Comparison of ENCODE assay signal across 8 cellular contexts in the genomic region with DNA sequence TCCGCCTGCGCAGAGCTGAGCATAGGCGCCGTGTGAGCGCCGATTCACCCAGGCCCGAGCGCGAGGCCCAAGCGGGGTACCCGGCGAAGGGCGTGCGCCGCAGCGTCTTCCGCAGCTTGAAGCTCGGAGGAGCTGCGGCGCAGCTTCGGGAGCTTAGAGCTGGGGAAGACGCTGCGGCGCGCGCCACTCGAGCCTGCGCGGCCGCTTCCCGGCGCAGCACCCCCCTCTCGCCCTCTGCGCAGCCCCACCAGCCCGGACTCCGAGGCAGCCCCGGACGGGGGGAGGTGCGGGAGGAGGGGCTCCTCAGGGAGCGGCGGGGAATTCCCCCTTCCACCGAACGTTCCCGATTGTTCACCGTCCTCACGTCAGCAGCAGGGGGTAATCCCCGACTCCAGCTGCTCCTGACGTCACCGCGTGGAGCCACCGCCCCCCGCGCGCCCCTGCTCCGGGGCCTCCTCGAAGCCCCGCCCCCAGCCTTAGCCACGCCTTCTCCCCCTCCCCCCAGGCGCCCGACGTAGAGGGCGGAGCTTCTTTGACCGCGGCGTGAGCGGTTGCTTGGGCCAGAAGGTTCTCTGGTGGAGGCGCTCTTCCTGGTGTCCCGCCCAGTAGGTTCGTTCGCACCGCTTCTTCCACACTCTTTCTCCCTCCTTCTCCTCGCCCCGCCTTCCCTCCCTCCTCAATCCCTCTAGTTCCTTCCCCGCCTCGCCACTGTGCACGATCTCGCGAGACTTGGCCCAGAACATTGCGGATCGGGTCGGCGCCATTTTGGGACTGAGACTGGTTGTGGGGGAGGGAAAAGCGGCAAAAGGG. TPM values are rescaled to one million over a fixed set of nuclear protein-coding genes. Genes with fewer than 3 reads are reported as not detected.
DNase-seq lines count a peak whose midpoint lies in the region; ATAC-seq and TF ChIP-seq lines count a peak whose summit lies in the region.

A gene with protein sequence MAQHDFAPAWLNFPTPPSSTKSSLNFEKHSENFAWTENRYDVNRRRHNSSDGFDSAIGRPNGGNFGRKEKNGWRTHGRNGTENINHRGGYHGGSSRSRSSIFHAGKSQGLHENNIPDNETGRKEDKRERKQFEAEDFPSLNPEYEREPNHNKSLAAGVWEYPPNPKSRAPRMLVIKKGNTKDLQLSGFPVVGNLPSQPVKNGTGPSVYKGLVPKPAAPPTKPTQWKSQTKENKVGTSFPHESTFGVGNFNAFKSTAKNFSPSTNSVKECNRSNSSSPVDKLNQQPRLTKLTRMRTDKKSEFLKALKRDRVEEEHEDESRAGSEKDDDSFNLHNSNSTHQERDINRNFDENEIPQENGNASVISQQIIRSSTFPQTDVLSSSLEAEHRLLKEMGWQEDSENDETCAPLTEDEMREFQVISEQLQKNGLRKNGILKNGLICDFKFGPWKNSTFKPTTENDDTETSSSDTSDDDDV (plus strand): TSS at position 742 of the 810 bp plus-strand sequence. CDS start 40,072 bp downstream, outside the sequence.

- H3K27ac ChIP-seq in ascending aorta: peak within 1 kb of the TSS; percentile 99
- H3K27ac ChIP-seq in right cardiac atrium (ENCODE audit: low read length): peak within 1 kb of the TSS; percentile 81
- H3K27ac ChIP-seq in vagina: peak within 1 kb of the TSS; percentile 100

- peak within 1 kb of the TSS; percentile 98 for H3K27ac Mint-ChIP-seq in T-helper 2 cell treated with Interferon-gamma antibody and Interleukin-4, amounts not matched to agents 5 μg/mL and 100 μg/mL, for 36 hours

- H3K4me3 ChIP-seq in ascending aorta: peak within 1 kb of the TSS; percentile 83 to 99
- peak within 1 kb of the TSS; percentile 59 for H3K4me3 ChIP-seq in right cardiac atrium (ENCODE audit: low read length)
- H3K4me3 ChIP-seq in vagina: peak within 1 kb of the TSS; percentile 92 to 93

- peaks cover 29% of the 10 kb centered on the region for H3K4me1 Mint-ChIP-seq in T-helper 2 cell treated with Interferon-gamma antibody and Interleukin-4, amounts not matched to agents 5 μg/mL and 100 μg/mL, for 36 hours (ENCODE audit: low read depth)

- TF ChIP-seq CTCF in ascending aorta (IDR thresholded peaks at IDR 0.05): no peak
- TF ChIP-seq CTCF in vagina (IDR thresholded peaks at IDR 0.05): no peak

- DNase-seq in NCI-H1930 (lab: John Stamatoyannopoulos, UW): peak; percentile 92 to 93
- DNase-seq in T-helper 2 cell treated with Interferon-gamma antibody and Interleukin-4, amounts not matched to agents 5 μg/mL and 100 μg/mL, for 36 hours (ENCODE audit: low spot score): peak; percentile 98
- peak; percentile 96 to 99 for DNase-seq in ascending aorta (ENCODE audit: low spot score in 2 of 2)
- DNase-seq in right cardiac atrium: peak; percentile 99
- peak; percentile 99 for DNase-seq in putamen (ENCODE audit: low spot score)
- peak; percentile 99 to 100 for DNase-seq in vagina (ENCODE audit: extremely low spot score in 2 of 2)

- H3K4me1 ChIP-seq in ascending aorta: peaks cover 0 to 17% of the 10 kb centered on the region in 2 donors
- peaks cover 3% of the 10 kb centered on the region for H3K4me1 ChIP-seq in right cardiac atrium (ENCODE audit: control insufficient read depth, insufficient read depth, low read length)
- H3K4me1 ChIP-seq in vagina: peaks cover 49% of the 10 kb centered on the region

- H3K27me3 ChIP-seq in ascending aorta (no peaks in the 10 kb centered on the region), right cardiac atrium (ENCODE audit: control insufficient read depth, insufficient read depth) (no peaks in the 10 kb centered on the region), vagina (no peaks in the 10 kb centered on the region)

- peak; percentile 69 for ATAC-seq in GM18502 (IDR thresholded peaks at IDR 0.05; ENCODE audit: poor library complexity, unreplicated experiment)
- peak; percentile 77 for ATAC-seq in HG02970 (IDR thresholded peaks at IDR 0.05; ENCODE audit: low FRiP score, unreplicated experiment)
- ATAC-seq in right cardiac atrium: peak; percentile 95 to 96

- no peaks in the 10 kb centered on the region for H3K9me3 Mint-ChIP-seq in T-helper 2 cell treated with Interferon-gamma antibody and Interleukin-4, amounts not matched to agents 5 μg/mL and 100 μg/mL, for 36 hours

- intact Hi-C loops in ascending aorta (cut with DNase I) (loop anchor here (1.0 to 10.0 kb wide), 9 partner anchors 47 to 1869 kb away; a partner anchor contains a TSS), right cardiac atrium (cut with DNase I) (loop anchor here in 1 of 4 donors (5.0 kb wide), 1 partner anchor 44 kb away; no protein-coding TSS in a partner anchor), vagina (cut with DNase I) (loop anchor here (5.0 to 10.0 kb wide), 3 partner anchors 51 to 266 kb away; a partner anchor contains a TSS)

- TF ChIP-seq POLR2A in vagina (IDR thresholded peaks at IDR 0.05): peak; percentile 85 to 90

- no peaks in the 10 kb centered on the region for H3K27me3 Mint-ChIP-seq in T-helper 2 cell treated with Interferon-gamma antibody and Interleukin-4, amounts not matched to agents 5 μg/mL and 100 μg/mL, for 36 hours (ENCODE audit: low read depth)

- H3K9me3 ChIP-seq in ascending aorta (no peaks in the 10 kb centered on the region), right cardiac atrium (ENCODE audit: control insufficient read depth, low read length) (no peaks in the 10 kb centered on the region), vagina (no peaks in the 10 kb centered on the region)

- under 1% methylated on average over 83 of the region's 83 CpGs for WGBS in right cardiac atrium

- H3K36me3 ChIP-seq in ascending aorta (no peaks in the 10 kb centered on the region), vagina (no peaks in the 10 kb centered on the region)

- H3K4me3 Mint-ChIP-seq in T-helper 2 cell treated with Interferon-gamma antibody and Interleukin-4, amounts not matched to agents 5 μg/mL and 100 μg/mL, for 36 hours: peak within 1 kb of the TSS; percentile 92

- peaks cover 32% of the 10 kb centered on the region for H3K36me3 Mint-ChIP-seq in T-helper 2 cell treated with Interferon-gamma antibody and Interleukin-4, amounts not matched to agents 5 μg/mL and 100 μg/mL, for 36 hours (ENCODE audit: low read depth)

RNA-seq across cellular contexts. Expression of the gene that starts here (rescaled TPM):
- 21.2 TPM for total RNA-seq in ascending aorta
- 10 to 100 TPM; 54.3 to 70.8 (median 58.8) TPM for total RNA-seq in right cardiac atrium
- polyA plus RNA-seq in right cardiac atrium: 44.7 TPM
- total RNA-seq in vagina: 62.6 TPM

Comparison
In these comparisons a context has a peak if more than half of its experiments do, and no peak if none do; other contexts are left out.
1. Peak in every context shown above with its lines: DNase-seq, ATAC-seq, H3K4me3 ChIP-seq and H3K27ac ChIP-seq.